In genomic region chr3:32948625-32949445, GRCh38 we compare ENCODE assay signal across 17 cellular contexts. TPM values are rescaled to one million over a fixed set of nuclear protein-coding genes. Genes with fewer than 3 reads are reported as not detected.
"Had no signal": no experiment of that assay in that cellular context is flagged by ENCODE, and none has a peak within 500 bp of the region (broad histone marks: within the 10 kb centered on the region; RNA-seq: fewer than 3 reads in every experiment).

No MANE protein-coding gene starts in this region.

- H3K9me3 Mint-ChIP-seq: activated naive CD4-positive, alpha-beta T cell treated with anti-CD3 and anti-CD28 coated beads, Interleukin-2, amount 50 U/mL, for 72 hours; T-helper 1 cell treated with Interleukin-12 subunit alpha and Interleukin-12 subunit beta and Interleukin-4 antibody, amounts not matched to agents 30 μg/mL and 1 μg/mL, for 36 hours had no signal

- H3K36me3 ChIP-seq: colonic mucosa, right lobe of liver, WERI-Rb-1 had no signal

- ATAC-seq: body of pancreas had no signal

- DNase-seq: activated gamma-delta T cell; amygdala; body of pancreas; caudate nucleus; colonic mucosa; left colon; midbrain; right lobe of liver; stimulated activated naive CD8-positive, alpha-beta T cell treated with anti-CD3 and anti-CD28 coated beads, Interleukin-15, Interleukin-2, amounts not matched to agents 100 U/mL and 50 U/mL, for 24 hours; trophoblast cell; WERI-Rb-1 had no signal

- H3K9me3 ChIP-seq: body of pancreas, colonic mucosa, right lobe of liver had no signal

- H3K4me3 Mint-ChIP-seq: T-helper 1 cell treated with Interleukin-12 subunit alpha and Interleukin-12 subunit beta and Interleukin-4 antibody, amounts not matched to agents 30 μg/mL and 1 μg/mL, for 36 hours had no signal

- H3K4me3 ChIP-seq: body of pancreas, colonic mucosa, right lobe of liver had no signal

- H3K4me1 ChIP-seq: body of pancreas, colonic mucosa, right lobe of liver had no signal

- H3K27ac Mint-ChIP-seq: activated naive CD4-positive, alpha-beta T cell treated with anti-CD3 and anti-CD28 coated beads, Interleukin-2, amount 50 U/mL, for 72 hours; T-helper 1 cell treated with Interleukin-12 subunit alpha and Interleukin-12 subunit beta and Interleukin-4 antibody, amounts not matched to agents 30 μg/mL and 1 μg/mL, for 36 hours had no signal

- H3K27me3 ChIP-seq: body of pancreas, colonic mucosa, right lobe of liver had no signal

- H3K27ac ChIP-seq: body of pancreas, colonic mucosa, right lobe of liver, WERI-Rb-1 had no signal

RNA-seq across cellular contexts. Expression of gene CCR4, which starts 2.6 kb away (rescaled TPM):
- total RNA-seq: body of pancreas, lung microvascular endothelial cell, myocyte, pulmonary artery endothelial cell had no signal
- polyA plus RNA-seq: neural cell had no signal
